In genomic region chr10:4947635-4948596, GRCh38 we compare ENCODE assay signal across 10 cellular contexts. TPM values are rescaled to one million over a fixed set of nuclear protein-coding genes. Genes with fewer than 3 reads are reported as not detected.
DNase-seq lines count a peak whose midpoint lies in the region; ATAC-seq and TF ChIP-seq lines count a peak whose summit lies in the region.
"Had no signal": no experiment of that assay in that cellular context is flagged by ENCODE, and none has a peak within 500 bp of the region (broad histone marks: within the 10 kb centered on the region; RNA-seq: fewer than 3 reads in every experiment).

No MANE protein-coding gene starts in this region.

- no peaks in the 10 kb centered on the region for H3K9me3 Mint-ChIP-seq in Calu3 (ENCODE audit: low read depth, unreplicated experiment)

- H3K4me3 ChIP-seq in foreskin fibroblast (ENCODE audit: low read depth in 1 of 2, low read length in 2 of 2): peak overlapping the region in 1 of 2 donors; percentile 0

- H3K4me3 Mint-ChIP-seq in Calu3 (ENCODE audit: low read depth, unreplicated experiment): peak overlapping the region; percentile 9

- ATAC-seq in GM18520 (IDR thresholded peaks at IDR 0.05; ENCODE audit: unreplicated experiment): no peak

- H3K27ac Mint-ChIP-seq in Calu3 (ENCODE audit: unreplicated experiment): peak overlapping the region; percentile 60

- intact Hi-C loops in Calu3 (cut with micrococcal nuclease; ENCODE audit: unreplicated experiment): no loop called here

- BruUV-seq in Calu3 (replicated peaks; lab: Mats Ljungman, UMichigan): no TSS peak

- DNase-seq in Calu3: peak; percentile 41
- peak; percentile 56 for DNase-seq in SW480 (ENCODE audit: low spot score)
- DNase-seq in foreskin fibroblast: peak; percentile 85 to 92
- DNase-seq in renal cortical epithelial cell (ENCODE audit: low read depth): peak; percentile 100
- DNase-seq in activated T-cell treated with anti-CD3 and anti-CD28 coated beads, Interleukin-2, amount 50 U/mL, for 48 hours: no peak
- DNase-seq in DMS153 treated with DMSO at 0.1 percent for 48 hours (lab: John Stamatoyannopoulos, UW; ENCODE audit: unreplicated experiment): no peak
- DNase-seq in stimulated activated CD4-positive, alpha-beta T cell treated with anti-CD3 and anti-CD28 coated beads, Interleukin-4, amount 100 ng/mL, for 4 hours: no peak
- DNase-seq: activated CD4-positive, alpha-beta T cell treated with anti-CD3 and anti-CD28 coated beads, Interleukin-2, amount 50 U/mL, for 1 hour; DND-41 had no signal

- H3K36me3 Mint-ChIP-seq in Calu3 (ENCODE audit: insufficient read depth, unreplicated experiment): peaks cover 4% of the 10 kb centered on the region

- H3K4me1 Mint-ChIP-seq in Calu3 (ENCODE audit: low read depth, unreplicated experiment): peaks cover 48% of the 10 kb centered on the region

- H3K27me3 Mint-ChIP-seq in Calu3 (ENCODE audit: unreplicated experiment): no peaks in the 10 kb centered on the region

- TF ChIP-seq CTCF in Calu3 (IDR thresholded peaks at IDR 0.05; ENCODE audit: unreplicated experiment): no peak
- TF ChIP-seq CTCF in foreskin fibroblast (IDR thresholded peaks at IDR 0.05; ENCODE audit: low read depth, low read length): no peak

- CTCF ChIA-PET in Calu3 (lab: Charles Lee): interaction anchor here (0.6 to 1.0 kb wide), 2 partner anchors 98 to 436 kb away, joined by 3 to 4 read pairs; no protein-coding TSS in a partner anchor

RNA-seq across cellular contexts. Expression of gene AKR1C1, which starts 15.3 kb away (rescaled TPM):
- total RNA-seq in Calu3 (2022) (10.2 and 17.3 TPM in 2 replicates), renal cortical epithelial cell (5.5 and 6.6 TPM in 2 replicates)

RNA-seq across cellular contexts. Expression of gene AKR1C2, which starts 55.7 kb away (rescaled TPM):
- 10.6 and 13.2 TPM in 2 replicates for total RNA-seq in Calu3 (2022)
- total RNA-seq in renal cortical epithelial cell: 1.9 and 6.5 TPM in 2 replicates

Comparison
In these comparisons a context has a peak if more than half of its experiments do, and no peak if none do; other contexts are left out.
1. DNase-seq: peak in Calu3 (single experiment), SW480 (single experiment), foreskin fibroblast (2 of 2) and renal cortical epithelial cell (single experiment); none in activated T-cell treated with anti-CD3 and anti-CD28 coated beads, Interleukin-2, amount 50 U/mL, for 48 hours (0 of 2), DMS153 treated with DMSO at 0.1 percent for 48 hours (single experiment) and stimulated activated CD4-positive, alpha-beta T cell treated with anti-CD3 and anti-CD28 coated beads, Interleukin-4, amount 100 ng/mL, for 4 hours (0 of 2).